ENCODE assay signal across 8 cellular contexts in genomic region chr10:45464958-45465567, GRCh38.
DNase-seq lines count a peak whose midpoint lies in the region; ATAC-seq and TF ChIP-seq lines count a peak whose summit lies in the region.

No MANE protein-coding gene starts in this region.

- H3K27me3 ChIP-seq in lower lobe of right lung (ENCODE audit: low read depth): no peaks in the 10 kb centered on the region

- peaks cover 29% of the 10 kb centered on the region for H3K36me3 ChIP-seq in lower lobe of right lung

- DNase-seq in A172 (ENCODE audit: low spot score) (peak; percentile 62), NCI-H2227 (lab: John Stamatoyannopoulos, UW; ENCODE audit: unreplicated experiment) (peak; percentile 69), dedifferentiated amniotic fluid mesenchymal stem cell (ENCODE audit: extremely low spot score) (peak; percentile 60), lower lobe of right lung (peak; percentile 82)
- DNase-seq in activated CD4-positive, alpha-beta T cell treated with anti-CD3 and anti-CD28 coated beads, Interleukin-2, amount 50 U/mL, for 4 hours: peak; percentile 73
- DNase-seq in stimulated activated CD8-positive, alpha-beta memory T cell treated with anti-CD3 and anti-CD28 coated beads, Interleukin-12 subunit alpha, Interleukin-12 subunit beta, amount 100 ng/mL, for 24 hours (ENCODE audit: extremely low read depth): peak; percentile 31

- no peak overlapping the region for H3K27ac ChIP-seq in lower lobe of right lung

- H3K4me3 ChIP-seq in GM12875 (ENCODE audit: low read depth, low read length) (peak overlapping the region; percentile 12), lower lobe of right lung (no peak overlapping the region)

- peaks cover 25% of the 10 kb centered on the region for H3K4me1 ChIP-seq in lower lobe of right lung

- TF ChIP-seq CTCF in GM12875 (IDR thresholded peaks at IDR 0.05; ENCODE audit: borderline replicate concordance, insufficient read depth, low read depth, low read length) (peak; percentile 93), lower lobe of right lung (IDR thresholded peaks at IDR 0.05) (peak; percentile 91)

- ATAC-seq in HG02870 (IDR thresholded peaks at IDR 0.05; ENCODE audit: unreplicated experiment) (peak; percentile 42), lower lobe of right lung (peak; percentile 91 to 94)

- H3K9me3 ChIP-seq in lower lobe of right lung: no peaks in the 10 kb centered on the region

- intact Hi-C loops in lower lobe of right lung (cut with DNase I): no loop called here

Comparison
In these comparisons a context has a peak if more than half of its experiments do, and no peak if none do; other contexts are left out.
1. DNase-seq: peak in every context shown above with its lines; median percentile 82 in lower lobe of right lung; 73 in activated CD4-positive, alpha-beta T cell treated with anti-CD3 and anti-CD28 coated beads, Interleukin-2, amount 50 U/mL, for 4 hours; 69 in NCI-H2227; 62 in A172; 60 in dedifferentiated amniotic fluid mesenchymal stem cell; 31 in stimulated activated CD8-positive, alpha-beta memory T cell treated with anti-CD3 and anti-CD28 coated beads, Interleukin-12 subunit alpha, Interleukin-12 subunit beta, amount 100 ng/mL, for 24 hours.